17 cellular contexts compared by ENCODE assay signal in the genomic region with DNA sequence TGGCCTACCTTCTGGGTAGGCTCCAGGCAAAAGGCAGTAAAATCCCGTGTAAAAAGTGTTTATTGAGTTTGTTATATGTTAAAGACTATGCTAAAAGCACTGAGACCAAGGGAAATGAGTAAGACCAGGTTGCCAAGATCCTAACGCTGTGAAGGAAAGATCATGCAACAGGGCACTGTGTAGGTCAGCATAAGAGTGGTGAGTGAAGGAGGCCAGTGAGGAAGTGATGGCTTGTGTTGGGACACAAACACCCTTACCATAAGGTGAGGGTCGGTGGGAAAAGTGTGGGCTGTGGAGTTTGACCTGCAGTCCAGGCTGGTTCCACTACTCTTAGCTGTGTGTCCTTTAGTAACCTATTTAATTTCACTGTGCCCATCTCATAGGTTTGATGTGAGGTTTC.
"Had no signal": no experiment of that assay in that cellular context is flagged by ENCODE, and none has a peak within 500 bp of the region (broad histone marks: within the 10 kb centered on the region; RNA-seq: fewer than 3 reads in every experiment).

No MANE protein-coding gene starts in this region.

- H3K4me1 ChIP-seq: colonic mucosa had no signal

- H3K36me3 ChIP-seq: colonic mucosa had no signal

- H3K27me3 ChIP-seq: colonic mucosa, tibial artery had no signal

- H3K4me3 ChIP-seq: colonic mucosa, tibial artery had no signal

- H3K27ac ChIP-seq: colonic mucosa had no signal

- ATAC-seq: esophagus mucosa had no signal

- H3K9me3 ChIP-seq: colonic mucosa, tibial artery had no signal

- DNase-seq: activated CD4-positive, alpha-beta T cell treated with anti-CD3 and anti-CD28 coated beads, Interleukin-2, amount 50 U/mL, for 4 hours; activated gamma-delta T cell; amniotic stem cell; caudate nucleus; colonic mucosa; nephron progenitor cell; occipital lobe; posterior cingulate gyrus; retina; stimulated activated CD4-positive, alpha-beta T cell treated with anti-CD3 and anti-CD28 coated beads, Interleukin-2, amount 100 ng/mL, for 24 hours; stimulated activated naive CD4-positive, alpha-beta T cell treated with Interleukin-2 at 50 U/mL for 16 hours; SW 1271; T-helper 2 cell; tibial artery had no signal

- FAIRE-seq: endometrium, urothelium cell line had no signal
